Comparison of ENCODE assay signal across 9 cellular contexts in the genomic region with DNA sequence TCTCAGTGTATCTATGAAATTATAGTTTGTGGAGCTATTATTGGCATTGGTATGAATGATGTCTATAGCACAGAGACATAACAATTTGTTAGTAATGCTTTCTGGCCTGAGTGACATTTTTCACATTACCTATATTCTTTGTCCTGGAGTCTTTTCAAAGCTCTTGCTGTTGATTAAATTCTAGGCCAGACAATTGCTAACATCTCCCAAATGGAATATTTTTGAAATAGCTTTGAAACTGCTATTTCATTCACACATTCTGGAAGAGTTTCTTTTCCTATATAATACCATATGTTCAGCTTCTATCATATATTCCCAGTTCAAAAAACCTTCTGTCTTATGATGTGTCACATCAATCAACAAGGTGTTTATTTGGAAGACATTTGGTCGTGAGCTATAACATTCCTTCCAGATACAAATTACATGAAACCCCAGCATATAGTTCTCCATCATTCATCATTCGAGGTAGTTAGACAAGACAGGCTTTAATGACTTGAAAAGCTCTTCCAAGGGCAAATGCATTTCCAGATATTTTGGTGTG.
"Had no signal": no experiment of that assay in that cellular context is flagged by ENCODE, and none has a peak within 500 bp of the region (broad histone marks: within the 10 kb centered on the region; RNA-seq: fewer than 3 reads in every experiment).

No MANE protein-coding gene starts in this region.

- H3K36me3 Mint-ChIP-seq: IgD-negative memory B cell had no signal

- H3K27me3 Mint-ChIP-seq: IgD-negative memory B cell had no signal

- H3K4me1 Mint-ChIP-seq: IgD-negative memory B cell had no signal

- H3K4me3 Mint-ChIP-seq: GM23338, H9, IgD-negative memory B cell had no signal

- H3K4me3 ChIP-seq: GM23338 had no signal

- H3K9me3 Mint-ChIP-seq: H9, IgD-negative memory B cell had no signal

- H3K27ac Mint-ChIP-seq: GM23338, H9, IgD-negative memory B cell had no signal

- DNase-seq: H9, HCEC 1CT, KBM-7 had no signal

- ATAC-seq: GM23338, HepG2 had no signal

- H2AFZ ChIP-seq: GM23338 had no signal

- H3K27ac ChIP-seq: HL-60 had no signal

- FAIRE-seq: H1, H54, HepG2 had no signal
